In genomic region chr7:30162622-30163124, GRCh38 we compare ENCODE assay signal across 8 cellular contexts. TPM values are rescaled to one million over a fixed set of nuclear protein-coding genes. Genes with fewer than 3 reads are reported as not detected.
DNase-seq lines count a peak whose midpoint lies in the region; ATAC-seq lines count a peak whose summit lies in the region.

No MANE protein-coding gene starts in this region.

- no peak for ATAC-seq in GM21367 (IDR thresholded peaks at IDR 0.05; ENCODE audit: unreplicated experiment)
- ATAC-seq in GM18868 (IDR thresholded peaks at IDR 0.05; ENCODE audit: unreplicated experiment), result no peak

- peak overlapping the region; percentile 34 for H3K27ac Mint-ChIP-seq in activated naive CD4-positive, alpha-beta T cell treated with anti-CD3 and anti-CD28 coated beads, Interleukin-2, amount 10 ng/mL, durations not matched to agents 7 days and 5 days
- peak overlapping the region; percentile 36 for H3K27ac Mint-ChIP-seq in activated naive CD8-positive, alpha-beta T cell treated with anti-CD3 and anti-CD28 coated beads for 36 hours

- CTCF ChIA-PET in activated naive CD4-positive, alpha-beta T cell treated with anti-CD3 and anti-CD28 coated beads, Interleukin-2, amount 10 ng/mL, durations not matched to agents 7 days and 5 days (lab: Charles Lee), result interaction anchor here (1.0 to 3.0 kb wide), 6 partner anchors 14 to 401 kb away, joined by 3 to 12 read pairs (median 6); partner anchors contain the start of gene MTURN

- DNase-seq in activated naive CD4-positive, alpha-beta T cell treated with anti-CD3 and anti-CD28 coated beads, Interleukin-2, amount 10 ng/mL, durations not matched to agents 7 days and 5 days, result no peak
- DNase-seq in activated naive CD4-positive, alpha-beta T cell treated with anti-CD3 and anti-CD28 coated beads, Interleukin-2, amount 50 U/mL, for 16 hours, result no peak
- DNase-seq in NCI-H128 (lab: John Stamatoyannopoulos, UW; ENCODE audit: unreplicated experiment) (peak; percentile 93), medulla oblongata (ENCODE audit: extremely low spot score) (peak; percentile 77)
- DNase-seq in activated naive CD8-positive, alpha-beta T cell treated with anti-CD3 and anti-CD28 coated beads for 36 hours, result no peak
- no peak for DNase-seq in activated CD4-positive, CD25-positive, alpha-beta regulatory T cell treated with anti-CD3 and anti-CD28 coated beads, Interleukin-2, amount 50 U/mL, for 72 hours

- H3K36me3 Mint-ChIP-seq in activated naive CD4-positive, alpha-beta T cell treated with anti-CD3 and anti-CD28 coated beads, Interleukin-2, amount 10 ng/mL, durations not matched to agents 7 days and 5 days, result no peaks in the 10 kb centered on the region
- no peaks in the 10 kb centered on the region for H3K36me3 Mint-ChIP-seq in activated naive CD8-positive, alpha-beta T cell treated with anti-CD3 and anti-CD28 coated beads for 36 hours

- peaks cover 14% of the 10 kb centered on the region for H3K27me3 Mint-ChIP-seq in activated naive CD4-positive, alpha-beta T cell treated with anti-CD3 and anti-CD28 coated beads, Interleukin-2, amount 10 ng/mL, durations not matched to agents 7 days and 5 days
- H3K27me3 Mint-ChIP-seq in activated naive CD8-positive, alpha-beta T cell treated with anti-CD3 and anti-CD28 coated beads for 36 hours, result no peaks in the 10 kb centered on the region

- peaks cover 58% of the 10 kb centered on the region for H3K4me1 Mint-ChIP-seq in activated naive CD4-positive, alpha-beta T cell treated with anti-CD3 and anti-CD28 coated beads, Interleukin-2, amount 10 ng/mL, durations not matched to agents 7 days and 5 days
- peaks cover 43% of the 10 kb centered on the region for H3K4me1 Mint-ChIP-seq in activated naive CD8-positive, alpha-beta T cell treated with anti-CD3 and anti-CD28 coated beads for 36 hours

- peak overlapping the region; percentile 4 for H3K4me3 Mint-ChIP-seq in activated naive CD4-positive, alpha-beta T cell treated with anti-CD3 and anti-CD28 coated beads, Interleukin-2, amount 10 ng/mL, durations not matched to agents 7 days and 5 days
- H3K4me3 Mint-ChIP-seq in activated naive CD8-positive, alpha-beta T cell treated with anti-CD3 and anti-CD28 coated beads for 36 hours, result no peak overlapping the region

- no peaks in the 10 kb centered on the region for H3K9me3 Mint-ChIP-seq in activated naive CD4-positive, alpha-beta T cell treated with anti-CD3 and anti-CD28 coated beads, Interleukin-2, amount 10 ng/mL, durations not matched to agents 7 days and 5 days
- H3K9me3 Mint-ChIP-seq in activated naive CD8-positive, alpha-beta T cell treated with anti-CD3 and anti-CD28 coated beads for 36 hours, result no peaks in the 10 kb centered on the region

RNA-seq across cellular contexts. Expression of gene MTURN, which starts 27.9 kb away (rescaled TPM):
- total RNA-seq in activated naive CD8-positive, alpha-beta T cell treated with anti-CD3 and anti-CD28 coated beads for 36 hours, result 1 to 10 TPM; 2.2 to 2.3 TPM

Comparison
In these comparisons a context has a peak if more than half of its experiments do, and no peak if none do; other contexts are left out.
1. DNase-seq: peak in NCI-H128 (single experiment) and medulla oblongata (single experiment); none in activated naive CD4-positive, alpha-beta T cell treated with anti-CD3 and anti-CD28 coated beads, Interleukin-2, amount 10 ng/mL, durations not matched to agents 7 days and 5 days (single experiment), activated naive CD4-positive, alpha-beta T cell treated with anti-CD3 and anti-CD28 coated beads, Interleukin-2, amount 50 U/mL, for 16 hours (single experiment), activated naive CD8-positive, alpha-beta T cell treated with anti-CD3 and anti-CD28 coated beads for 36 hours (single experiment) and activated CD4-positive, CD25-positive, alpha-beta regulatory T cell treated with anti-CD3 and anti-CD28 coated beads, Interleukin-2, amount 50 U/mL, for 72 hours (single experiment).